15 cellular contexts compared by ENCODE assay signal in the genomic region with DNA sequence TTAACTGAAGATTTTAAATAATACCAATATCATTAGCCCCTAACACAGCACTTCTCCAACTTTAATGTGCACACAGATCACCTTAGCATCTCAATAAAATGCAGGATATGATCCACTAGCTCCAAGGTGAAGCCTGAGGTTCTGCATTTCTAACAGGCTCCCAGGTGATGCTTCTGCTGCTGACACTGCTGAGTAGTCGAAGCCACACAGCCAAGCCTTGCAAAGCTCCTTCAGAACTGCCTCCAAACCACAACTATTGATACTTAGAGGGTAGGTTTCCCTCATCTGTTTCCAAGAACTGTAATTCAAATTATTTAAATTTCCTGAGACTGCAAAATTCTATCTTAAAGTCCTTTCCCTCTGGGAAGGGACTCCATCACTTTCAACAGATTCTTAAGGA. TPM values are rescaled to one million over a fixed set of nuclear protein-coding genes. Genes with fewer than 3 reads are reported as not detected.
A peak's percentile ranks its signal among the peaks of the same experiment; 100 is the strongest.
DNase-seq lines count a peak whose midpoint lies in the region; TF ChIP-seq lines count a peak whose summit lies in the region.
"Had no signal": no experiment of that assay in that cellular context is flagged by ENCODE, and none has a peak within 500 bp of the region (broad histone marks: within the 10 kb centered on the region; RNA-seq: fewer than 3 reads in every experiment).

No MANE protein-coding gene starts in this region.

- H3K27me3 ChIP-seq in KMS-11 (ENCODE audit: insufficient read depth, low read depth) (no peaks in the 10 kb centered on the region), spleen (replicated peaks in 1 of 7) (no peaks in the 10 kb centered on the region)

- H3K4me3 Mint-ChIP-seq in activated naive CD4-positive, alpha-beta T cell treated with anti-CD3 and anti-CD28 coated beads for 36 hours: no peak overlapping the region
- peak overlapping the region; percentile 68 for H3K4me3 Mint-ChIP-seq in T-helper 2 cell treated with Interferon-gamma antibody and Interleukin-4, amounts not matched to agents 5 μg/mL and 100 μg/mL, for 36 hours
- H3K4me3 Mint-ChIP-seq in neural crest cell: no peak overlapping the region
- H3K4me3 Mint-ChIP-seq: CD14-positive monocyte, HFFc6 had no signal

- CTCF ChIA-PET in activated naive CD4-positive, alpha-beta T cell treated with anti-CD3 and anti-CD28 coated beads for 36 hours (lab: Charles Lee): interaction anchor here (5.6 kb wide), 1 partner anchor 54 kb away, joined by 35 read pairs; no protein-coding TSS in a partner anchor

- TF ChIP-seq POLR2A in spleen (IDR thresholded peaks at IDR 0.05): no peak

- H3K9ac ChIP-seq in KMS-11: no peak overlapping the region

- no peak overlapping the region for H2AFZ ChIP-seq in KMS-11 (ENCODE audit: low read depth)

- no peaks in the 10 kb centered on the region for H3K36me3 ChIP-seq in KMS-11 (ENCODE audit: insufficient read depth)
- H3K36me3 ChIP-seq in spleen: peaks cover 0 to 37% (median 8%) of the 10 kb centered on the region in 6 donors

- no peak overlapping the region for H3K4me3 ChIP-seq in KMS-11 (IDR thresholded peaks at IDR 0.05; ENCODE audit: insufficient read depth, low read depth, low read length)
- no peak overlapping the region for H3K4me3 ChIP-seq in spleen

- H3K27ac Mint-ChIP-seq in activated naive CD4-positive, alpha-beta T cell treated with anti-CD3 and anti-CD28 coated beads for 36 hours: no peak overlapping the region
- peak overlapping the region; percentile 52 for H3K27ac Mint-ChIP-seq in T-helper 2 cell treated with Interferon-gamma antibody and Interleukin-4, amounts not matched to agents 5 μg/mL and 100 μg/mL, for 36 hours
- no peak overlapping the region for H3K27ac Mint-ChIP-seq in neural crest cell (ENCODE audit: unreplicated experiment)
- H3K27ac Mint-ChIP-seq: CD14-positive monocyte, HFFc6 had no signal

- no peaks in the 10 kb centered on the region for H3K9me3 Mint-ChIP-seq in activated naive CD4-positive, alpha-beta T cell treated with anti-CD3 and anti-CD28 coated beads for 36 hours
- no peaks in the 10 kb centered on the region for H3K9me3 Mint-ChIP-seq in T-helper 2 cell treated with Interferon-gamma antibody and Interleukin-4, amounts not matched to agents 5 μg/mL and 100 μg/mL, for 36 hours
- no peaks in the 10 kb centered on the region for H3K9me3 Mint-ChIP-seq in neural crest cell
- H3K9me3 Mint-ChIP-seq: CD14-positive monocyte, HFFc6 had no signal

- TF ChIP-seq CTCF in KMS-11 (conservative IDR thresholded peaks at IDR 0.05; ENCODE audit: low read depth, low read length) (no peak), neural crest cell (conservative IDR thresholded peaks at IDR 0.05) (peak; percentile 7), spleen (IDR thresholded peaks at IDR 0.05 in 8 of 11, conservative IDR thresholded peaks at IDR 0.05 in 3 of 11) (no peak)

- H3K27me3 Mint-ChIP-seq in activated naive CD4-positive, alpha-beta T cell treated with anti-CD3 and anti-CD28 coated beads for 36 hours (ENCODE audit: low read depth): no peaks in the 10 kb centered on the region
- H3K27me3 Mint-ChIP-seq in T-helper 2 cell treated with Interferon-gamma antibody and Interleukin-4, amounts not matched to agents 5 μg/mL and 100 μg/mL, for 36 hours (ENCODE audit: low read depth): no peaks in the 10 kb centered on the region
- H3K27me3 Mint-ChIP-seq in neural crest cell (ENCODE audit: low read depth): peaks cover 2% of the 10 kb centered on the region

- 81 to 96% (median 85%) methylated on average over 1 of the region's 1 CpG for WGBS in spleen, 5 donors

- H3K4me2 ChIP-seq in KMS-11: peak overlapping the region; percentile 41; the same call in 1 of the 2 replicates

- peaks cover 67% of the 10 kb centered on the region for H3K79me2 ChIP-seq in KMS-11 (ENCODE audit: insufficient read depth, low read depth)

- H3K4me1 ChIP-seq in KMS-11 (ENCODE audit: low read depth, poor library complexity, severe bottlenecking) (peaks cover 44% of the 10 kb centered on the region), spleen (peaks cover 8 to 55% (median 26%) of the 10 kb centered on the region in 6 donors)

- H3K36me3 Mint-ChIP-seq in activated naive CD4-positive, alpha-beta T cell treated with anti-CD3 and anti-CD28 coated beads for 36 hours (ENCODE audit: low read depth): peaks cover 22% of the 10 kb centered on the region
- H3K36me3 Mint-ChIP-seq in T-helper 2 cell treated with Interferon-gamma antibody and Interleukin-4, amounts not matched to agents 5 μg/mL and 100 μg/mL, for 36 hours (ENCODE audit: low read depth): peaks cover 41% of the 10 kb centered on the region
- peaks cover 5% of the 10 kb centered on the region for H3K36me3 Mint-ChIP-seq in neural crest cell (ENCODE audit: low read depth)

- H3K4me1 Mint-ChIP-seq in activated naive CD4-positive, alpha-beta T cell treated with anti-CD3 and anti-CD28 coated beads for 36 hours (ENCODE audit: low read depth): peaks cover 66% of the 10 kb centered on the region
- peaks cover 66% of the 10 kb centered on the region for H3K4me1 Mint-ChIP-seq in T-helper 2 cell treated with Interferon-gamma antibody and Interleukin-4, amounts not matched to agents 5 μg/mL and 100 μg/mL, for 36 hours (ENCODE audit: low read depth)
- H3K4me1 Mint-ChIP-seq in neural crest cell: peaks cover 24% of the 10 kb centered on the region

- H3K27ac ChIP-seq in KMS-11: no peak overlapping the region
- H3K27ac ChIP-seq in spleen: no peak overlapping the region

- peak; percentile 9 for DNase-seq in activated naive CD4-positive, alpha-beta T cell treated with anti-CD3 and anti-CD28 coated beads for 36 hours
- DNase-seq in activated naive CD4-positive, alpha-beta T cell (lab: John Stamatoyannopoulos, UW): no peak
- DNase-seq in T-helper 2 cell treated with Interferon-gamma antibody and Interleukin-4, amounts not matched to agents 5 μg/mL and 100 μg/mL, for 36 hours (ENCODE audit: low spot score): no peak
- no peak for DNase-seq in neural crest cell (ENCODE audit: low read depth, low spot score)
- DNase-seq in SW 1271 (lab: John Stamatoyannopoulos, UW): no peak
- DNase-seq in spleen: no peak
- DNase-seq: ACHN, AML-193, COR-L47, HFFc6, KG1, NCI-H1092, NCI-H510A had no signal

- no peaks in the 10 kb centered on the region for H4K20me1 ChIP-seq in KMS-11 (ENCODE audit: insufficient read depth)

- no peaks in the 10 kb centered on the region for H3K9me3 ChIP-seq in spleen

- intact Hi-C loops in activated naive CD4-positive, alpha-beta T cell treated with anti-CD3 and anti-CD28 coated beads for 36 hours (cut with micrococcal nuclease): no loop called here
- intact Hi-C loops in spleen (cut with DNase I; ENCODE audit: low total_unique reads): no loop called here

RNA-seq across cellular contexts. Expression of gene RIOX2, which starts 3.9 kb away (rescaled TPM):
- total RNA-seq in activated naive CD4-positive, alpha-beta T cell treated with anti-CD3 and anti-CD28 coated beads for 36 hours: 10 to 100 TPM; 26.3 to 32.6 TPM
- 21.0 and 22.6 TPM in 2 replicates for total RNA-seq in neural crest cell
- 10 to 100 TPM; 13.5 to 29.7 (median 21.3) TPM for total RNA-seq in spleen
- polyA plus RNA-seq in spleen: 10 to 100 TPM; 13.5 to 15.9 (median 15.6) TPM
